2 cellular contexts compared by ENCODE assay signal in genomic region chr1:226083303-226084101, GRCh38.
A peak's percentile ranks its signal among the peaks of the same experiment; 100 is the strongest.
TF ChIP-seq lines count a peak whose summit lies in the region.

No MANE protein-coding gene starts in this region.

TF ChIP-seq in A549, 52 proteins besides CTCF, POLR2A, EP300 and RAD21 (continued from another document):
- TF ChIP-seq REST (IDR thresholded peaks at IDR 0.05) (no peak), KDM5A (IDR thresholded peaks at IDR 0.05) (no peak), NR3C1 (IDR thresholded peaks at IDR 0.05) (no peak), BCL3 (IDR thresholded peaks at IDR 0.05) (0 out of 3 replicates have a peak, but pooled peaks have one; percentile 28), HMGXB4 (CRISPR knock-in tag; IDR thresholded peaks at IDR 0.05; ENCODE audit: borderline replicate concordance) (no peak), RNF2 (IDR thresholded peaks at IDR 0.05; ENCODE audit: borderline replicate concordance, low read depth) (peak; percentile 78; the same call in 1 of the 2 replicates), BHLHE40 (IDR thresholded peaks at IDR 0.05; ENCODE audit: low read depth, low read length) (0 out of 2 replicates have a peak, but pooled peaks have one; percentile 33), NFE2L2 (conservative IDR thresholded peaks at IDR 0.05; ENCODE audit: low read length) (no peak), SMC3 (IDR thresholded peaks at IDR 0.05) (peak; percentile 5; the same call in 1 of the 3 replicates)
- TF ChIP-seq, protein P1, sequence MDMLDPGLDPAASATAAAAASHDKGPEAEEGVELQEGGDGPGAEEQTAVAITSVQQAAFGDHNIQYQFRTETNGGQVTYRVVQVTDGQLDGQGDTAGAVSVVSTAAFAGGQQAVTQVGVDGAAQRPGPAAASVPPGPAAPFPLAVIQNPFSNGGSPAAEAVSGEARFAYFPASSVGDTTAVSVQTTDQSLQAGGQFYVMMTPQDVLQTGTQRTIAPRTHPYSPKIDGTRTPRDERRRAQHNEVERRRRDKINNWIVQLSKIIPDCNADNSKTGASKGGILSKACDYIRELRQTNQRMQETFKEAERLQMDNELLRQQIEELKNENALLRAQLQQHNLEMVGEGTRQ (IDR thresholded peaks at IDR 0.05), result peak; percentile 95
TF ChIP-seq in A549: peak in this region for 9.

TF ChIP-seq in WTC11, 78 proteins besides CTCF, POLR2A, EP300 and RAD21 (continued from another document and continues in another):
- TF ChIP-seq ARID4B (CRISPR knock-in tag; IDR thresholded peaks at IDR 0.05; ENCODE audit: borderline replicate concordance), result peak; percentile 78; the same call in 1 of the 2 replicates
- no peak for TF ChIP-seq ZBTB21 (CRISPR knock-in tag; IDR thresholded peaks at IDR 0.05; ENCODE audit: borderline replicate concordance)
- 0 out of 2 replicates have a peak, but pooled peaks have one; percentile 4 for TF ChIP-seq ATF1 (CRISPR knock-in tag; IDR thresholded peaks at IDR 0.05)
- TF ChIP-seq SP1 (CRISPR knock-in tag; conservative IDR thresholded peaks at IDR 0.05), result peak; percentile 69
- no peak for TF ChIP-seq CREB1 (CRISPR knock-in tag; IDR thresholded peaks at IDR 0.05)
- TF ChIP-seq SOX15 (CRISPR knock-in tag; IDR thresholded peaks at IDR 0.05), result no peak
- no peak for TF ChIP-seq AR (CRISPR knock-in tag; IDR thresholded peaks at IDR 0.05)
- TF ChIP-seq FOXP1 (CRISPR knock-in tag; IDR thresholded peaks at IDR 0.05; ENCODE audit: borderline replicate concordance), result no peak; the same call in 1 of the 2 replicates
- no peak for TF ChIP-seq ESRRA (CRISPR knock-in tag; IDR thresholded peaks at IDR 0.05; ENCODE audit: borderline replicate concordance)
- TF ChIP-seq ZNF671 (CRISPR knock-in tag; IDR thresholded peaks at IDR 0.05), result no peak
- TF ChIP-seq HMGXB4 (CRISPR knock-in tag; IDR thresholded peaks at IDR 0.05), result peak; percentile 80; the same call in 1 of the 2 replicates
- TF ChIP-seq GRHL2 (CRISPR knock-in tag; IDR thresholded peaks at IDR 0.05; ENCODE audit: insufficient replicate concordance, severe bottlenecking), result no peak
- TF ChIP-seq CBFB (CRISPR knock-in tag; IDR thresholded peaks at IDR 0.05; ENCODE audit: low read depth), result no peak
- 0 out of 2 replicates have a peak, but pooled peaks have one; percentile 20 for TF ChIP-seq GABPB1 (CRISPR knock-in tag; IDR thresholded peaks at IDR 0.05)
- 0 out of 2 replicates have a peak, but pooled peaks have one; percentile 8 for TF ChIP-seq PRDM15 (CRISPR knock-in tag; IDR thresholded peaks at IDR 0.05)
- no peak for TF ChIP-seq ZNF512 (CRISPR knock-in tag; IDR thresholded peaks at IDR 0.05; ENCODE audit: borderline replicate concordance)
- 0 out of 2 replicates have a peak, but pooled peaks have one; percentile 27 for TF ChIP-seq KAT7 (CRISPR knock-in tag; IDR thresholded peaks at IDR 0.05; ENCODE audit: borderline replicate concordance)
- TF ChIP-seq NFATC4 (CRISPR knock-in tag; IDR thresholded peaks at IDR 0.05), result no peak
- no peak for TF ChIP-seq NR3C1 (CRISPR knock-in tag; conservative IDR thresholded peaks at IDR 0.05; ENCODE audit: low read depth)
- no peak for TF ChIP-seq ATF3 (CRISPR knock-in tag; conservative IDR thresholded peaks at IDR 0.05)
- TF ChIP-seq, protein P2, sequence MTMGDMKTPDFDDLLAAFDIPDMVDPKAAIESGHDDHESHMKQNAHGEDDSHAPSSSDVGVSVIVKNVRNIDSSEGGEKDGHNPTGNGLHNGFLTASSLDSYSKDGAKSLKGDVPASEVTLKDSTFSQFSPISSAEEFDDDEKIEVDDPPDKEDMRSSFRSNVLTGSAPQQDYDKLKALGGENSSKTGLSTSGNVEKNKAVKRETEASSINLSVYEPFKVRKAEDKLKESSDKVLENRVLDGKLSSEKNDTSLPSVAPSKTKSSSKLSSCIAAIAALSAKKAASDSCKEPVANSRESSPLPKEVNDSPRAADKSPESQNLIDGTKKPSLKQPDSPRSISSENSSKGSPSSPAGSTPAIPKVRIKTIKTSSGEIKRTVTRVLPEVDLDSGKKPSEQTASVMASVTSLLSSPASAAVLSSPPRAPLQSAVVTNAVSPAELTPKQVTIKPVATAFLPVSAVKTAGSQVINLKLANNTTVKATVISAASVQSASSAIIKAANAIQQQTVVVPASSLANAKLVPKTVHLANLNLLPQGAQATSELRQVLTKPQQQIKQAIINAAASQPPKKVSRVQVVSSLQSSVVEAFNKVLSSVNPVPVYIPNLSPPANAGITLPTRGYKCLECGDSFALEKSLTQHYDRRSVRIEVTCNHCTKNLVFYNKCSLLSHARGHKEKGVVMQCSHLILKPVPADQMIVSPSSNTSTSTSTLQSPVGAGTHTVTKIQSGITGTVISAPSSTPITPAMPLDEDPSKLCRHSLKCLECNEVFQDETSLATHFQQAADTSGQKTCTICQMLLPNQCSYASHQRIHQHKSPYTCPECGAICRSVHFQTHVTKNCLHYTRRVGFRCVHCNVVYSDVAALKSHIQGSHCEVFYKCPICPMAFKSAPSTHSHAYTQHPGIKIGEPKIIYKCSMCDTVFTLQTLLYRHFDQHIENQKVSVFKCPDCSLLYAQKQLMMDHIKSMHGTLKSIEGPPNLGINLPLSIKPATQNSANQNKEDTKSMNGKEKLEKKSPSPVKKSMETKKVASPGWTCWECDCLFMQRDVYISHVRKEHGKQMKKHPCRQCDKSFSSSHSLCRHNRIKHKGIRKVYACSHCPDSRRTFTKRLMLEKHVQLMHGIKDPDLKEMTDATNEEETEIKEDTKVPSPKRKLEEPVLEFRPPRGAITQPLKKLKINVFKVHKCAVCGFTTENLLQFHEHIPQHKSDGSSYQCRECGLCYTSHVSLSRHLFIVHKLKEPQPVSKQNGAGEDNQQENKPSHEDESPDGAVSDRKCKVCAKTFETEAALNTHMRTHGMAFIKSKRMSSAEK (CRISPR knock-in tag; IDR thresholded peaks at IDR 0.05; ENCODE audit: borderline replicate concordance), result no peak
- TF ChIP-seq IRF2 (CRISPR knock-in tag; IDR thresholded peaks at IDR 0.05; ENCODE audit: borderline replicate concordance, low read depth), result no peak
- TF ChIP-seq, protein P3, sequence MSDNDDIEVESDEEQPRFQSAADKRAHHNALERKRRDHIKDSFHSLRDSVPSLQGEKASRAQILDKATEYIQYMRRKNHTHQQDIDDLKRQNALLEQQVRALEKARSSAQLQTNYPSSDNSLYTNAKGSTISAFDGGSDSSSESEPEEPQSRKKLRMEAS (CRISPR knock-in tag; IDR thresholded peaks at IDR 0.05), result peak; percentile 78
- TF ChIP-seq PRRX2 (CRISPR knock-in tag; IDR thresholded peaks at IDR 0.05), result no peak
- no peak for TF ChIP-seq ERG (CRISPR knock-in tag; IDR thresholded peaks at IDR 0.05)
